Comparison of ENCODE assay signal across 16 cellular contexts in the genomic region with DNA sequence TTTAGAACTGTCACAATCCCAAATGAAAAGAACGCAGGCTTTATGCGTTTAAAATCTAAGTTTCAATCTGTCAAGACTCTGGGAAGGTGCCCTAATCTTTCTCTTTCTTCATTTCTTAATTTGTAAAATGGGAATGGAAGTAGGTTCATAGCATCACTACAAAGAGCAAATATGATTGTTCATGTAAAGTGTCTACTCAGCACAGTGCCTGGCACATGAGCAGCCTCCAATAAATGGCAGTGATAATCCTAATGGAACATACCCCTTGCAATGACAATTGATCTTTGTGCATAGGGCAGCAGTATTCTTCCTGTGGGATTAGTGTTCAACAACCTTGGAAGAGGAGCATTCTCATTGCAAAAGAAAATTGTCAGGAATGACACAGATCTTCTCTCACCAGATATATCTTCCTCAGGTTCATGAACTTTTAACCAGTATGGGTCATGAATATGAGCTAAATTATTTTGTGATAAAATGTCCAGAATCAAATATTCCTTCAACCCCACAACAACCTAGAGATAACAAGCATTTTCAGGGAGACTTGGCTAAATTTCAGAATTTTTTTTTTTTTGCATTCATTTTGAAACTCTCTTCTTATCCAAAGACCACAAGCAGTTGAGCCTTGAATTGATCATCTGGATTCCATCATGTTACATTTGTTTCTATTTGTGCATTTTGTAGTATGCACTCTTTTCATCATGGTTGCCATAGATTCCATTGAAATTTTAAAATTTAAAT.
DNase-seq lines count a peak whose midpoint lies in the region; ATAC-seq, FAIRE-seq and TF ChIP-seq lines count a peak whose summit lies in the region.
"Had no signal": no experiment of that assay in that cellular context is flagged by ENCODE, and none has a peak within 500 bp of the region (broad histone marks: within the 10 kb centered on the region; RNA-seq: fewer than 3 reads in every experiment).

No MANE protein-coding gene starts in this region.

- ATAC-seq in HepG2 (no peak), right lobe of liver (no peak), K562 (no peak), HG03045 (IDR thresholded peaks at IDR 0.05; ENCODE audit: unreplicated experiment) (no peak)
- no peak for ATAC-seq in stimulated activated naive B cell treated with anti-CD40 and anti-IgM and Interleukin-4, amounts not matched to agents 10 μg/mL and 1 μg/mL and 100 μg/mL, for 72 hours (replicated peaks)
- ATAC-seq: GM23338 had no signal

- H3K4ac ChIP-seq in mesenchymal stem cell (ENCODE audit: low read depth in 1 of 2, low read length in 2 of 2) = no peak overlapping the region

- no peak for TF ChIP-seq POLR2A in HepG2 (IDR thresholded peaks at IDR 0.05; ENCODE audit: insufficient read depth in 1 of 2, low read depth in 2 of 2, low read length in 2 of 2)
- TF ChIP-seq POLR2A in right lobe of liver (IDR thresholded peaks at IDR 0.05) = no peak
- no peak for TF ChIP-seq POLR2A in K562 (conservative IDR thresholded peaks at IDR 0.05)

- H3K79me1 ChIP-seq in mesenchymal stem cell (replicated peaks; ENCODE audit: low read length, poor library complexity, severe bottlenecking) = no peaks in the 10 kb centered on the region

- H3K27ac ChIP-seq in HepG2 (ENCODE audit: extremely low read length, insufficient read depth, low read length) = no peak overlapping the region
- H3K27ac ChIP-seq in right lobe of liver = no peak overlapping the region
- H3K27ac ChIP-seq in K562 (ENCODE audit: extremely low read depth, low read depth, low read length) = no peak overlapping the region
- H3K27ac ChIP-seq in mesenchymal stem cell (ENCODE audit: low read length, poor library complexity, severe bottlenecking) = no peak overlapping the region
- H3K27ac ChIP-seq: C4-2B had no signal

- TF ChIP-seq CTCF in HepG2 (CRISPR knock-in tag; IDR thresholded peaks at IDR 0.05) (no peak), right lobe of liver (IDR thresholded peaks at IDR 0.05) (no peak), K562 (IDR thresholded peaks at IDR 0.05 in 2 of 3, conservative IDR thresholded peaks at IDR 0.05 in 1 of 3; ENCODE audit: insufficient read depth in 2 of 3, low read depth in 1 of 3, low read length in 3 of 3) (no peak)

- BruUV-seq in HepG2 (replicated peaks; lab: Mats Ljungman, UMichigan) (no TSS peak), K562 (replicated peaks; lab: Mats Ljungman, UMichigan) (no TSS peak)

- no peak overlapping the region for H2AFZ ChIP-seq in HepG2 (ENCODE audit: low read length)
- no peak overlapping the region for H2AFZ ChIP-seq in K562 (ENCODE audit: low read depth, low read length)
- H2AFZ ChIP-seq in mesenchymal stem cell (ENCODE audit: low read depth, low read length) = no peak overlapping the region
- H2AFZ ChIP-seq: GM23338 had no signal

- H3K36me3 ChIP-seq in HepG2 (replicated peaks in 1 of 2; ENCODE audit: control insufficient read depth in 1 of 2, insufficient read depth in 2 of 2, low read length in 2 of 2) (no peaks in the 10 kb centered on the region), right lobe of liver (no peaks in the 10 kb centered on the region), K562 (ENCODE audit: control insufficient read depth, insufficient read depth, low read length) (no peaks in the 10 kb centered on the region), mesenchymal stem cell (ENCODE audit: control insufficient read depth in 1 of 2, insufficient read depth in 2 of 2, low read depth in 1 of 2, low read length in 2 of 2) (no peaks in the 10 kb centered on the region)
- H3K36me3 ChIP-seq: BE2C had no signal

- H3K4me3 ChIP-seq in HepG2 (replicated peaks in 1 of 3; ENCODE audit: insufficient read depth in 1 of 3, low read depth in 2 of 3, low read length in 3 of 3) = no peak overlapping the region
- no peak overlapping the region for H3K4me3 ChIP-seq in right lobe of liver
- H3K4me3 ChIP-seq in K562 = no peak overlapping the region
- H3K4me3 ChIP-seq in mesenchymal stem cell (ENCODE audit: insufficient read depth in 1 of 2, low read depth in 1 of 2, low read length in 2 of 2) = no peak overlapping the region
- H3K4me3 ChIP-seq: GM23338 had no signal

- no peaks in the 10 kb centered on the region for H3K4me1 Mint-ChIP-seq in stimulated activated naive B cell treated with anti-CD40 and anti-IgM and Interleukin-4, amounts not matched to agents 10 μg/mL and 1 μg/mL and 100 μg/mL, for 72 hours
- H3K4me1 Mint-ChIP-seq: CD4-positive, alpha-beta memory T cell had no signal

- H3K27ac Mint-ChIP-seq in stimulated activated naive B cell treated with anti-CD40 and anti-IgM and Interleukin-4, amounts not matched to agents 10 μg/mL and 1 μg/mL and 100 μg/mL, for 72 hours = no peak overlapping the region
- H3K27ac Mint-ChIP-seq: CD4-positive, alpha-beta memory T cell; GM23338; H9 had no signal

- no peak overlapping the region for H4K91ac ChIP-seq in mesenchymal stem cell (ENCODE audit: low read length)

- no peak overlapping the region for H2BK5ac ChIP-seq in mesenchymal stem cell (ENCODE audit: low read depth, low read length, poor library complexity, severe bottlenecking)

- 3% methylated on average over 2 of the region's 2 CpGs for WGBS in HepG2 (ENCODE audit: low lambda C conversion rate)
- 77% methylated on average over 2 of the region's 2 CpGs for whole genome bisulfite sequencing in right lobe of liver (ENCODE audit: insufficient coverage, low coverage, low lambda C conversion rate, missing lambda C conversion rate)
- 0% methylated on average over 2 of the region's 2 CpGs for WGBS in K562 (ENCODE audit: insufficient coverage, low coverage, missing lambda C conversion rate)
- WGBS in mesenchymal stem cell = no CpG with 5 or more reads among the region's 2 CpGs

- H3K9me1 ChIP-seq in K562 (ENCODE audit: control insufficient read depth, insufficient read depth, low read length) = no peaks in the 10 kb centered on the region

- H4K20me1 ChIP-seq in HepG2 (ENCODE audit: insufficient read depth, low read length) (no peaks in the 10 kb centered on the region), K562 (replicated peaks; ENCODE audit: control insufficient read depth, insufficient read depth, low read length) (no peaks in the 10 kb centered on the region)

- TF ChIP-seq RAD21 in HepG2 (CRISPR knock-in tag; IDR thresholded peaks at IDR 0.05) (no peak), K562 (CRISPR knock-in tag; conservative IDR thresholded peaks at IDR 0.05 in 1 of 2, IDR thresholded peaks at IDR 0.05 in 1 of 2) (no peak)

- no peak overlapping the region for H2BK12ac ChIP-seq in mesenchymal stem cell (ENCODE audit: low read length in 2 of 2)

- H3K4me1 ChIP-seq in HepG2 (ENCODE audit: insufficient read depth, low read length) (no peaks in the 10 kb centered on the region), right lobe of liver (no peaks in the 10 kb centered on the region), K562 (replicated peaks in 1 of 2; ENCODE audit: control insufficient read depth in 2 of 2, insufficient read depth in 2 of 2, low read length in 2 of 2) (no peaks in the 10 kb centered on the region; a peak in 1 of 5 replicates), mesenchymal stem cell (ENCODE audit: control insufficient read depth, insufficient read depth, low read depth, low read length) (no peaks in the 10 kb centered on the region)
- H3K4me1 ChIP-seq: BE2C had no signal

- DNase-seq in HepG2 (ENCODE audit: low spot score) = no peak
- DNase-seq in right lobe of liver = no peak
- DNase-seq in K562 (ENCODE audit: extremely low read depth in 1 of 4, low spot score in 3 of 4) = no peak
- DNase-seq in mesenchymal stem cell = no peak
- no peak for DNase-seq in stimulated activated naive B cell treated with anti-CD40 and anti-IgM and Interleukin-4, amounts not matched to agents 10 μg/mL and 1 μg/mL and 100 μg/mL, for 72 hours
- no peak for DNase-seq in A172 (ENCODE audit: low spot score)
- DNase-seq: 8988T; BE2C; CD4-positive, alpha-beta memory T cell; DMS79 treated with DMSO at 0.1 percent for 48 hours; GDM1; H9 had no signal

- TF ChIP-seq EP300 in HepG2 (IDR thresholded peaks at IDR 0.05; ENCODE audit: low read depth in 2 of 2, low read length in 2 of 2) (no peak), HepG2 (CRISPR knock-in tag; IDR thresholded peaks at IDR 0.05; ENCODE audit: borderline replicate concordance) (no peak), K562 (IDR thresholded peaks at IDR 0.05; ENCODE audit: low read length) (no peak)

- peaks cover 2 to 3% of the 10 kb centered on the region in 2 donors for H3K9me3 Mint-ChIP-seq in stimulated activated naive B cell treated with anti-CD40 and anti-IgM and Interleukin-4, amounts not matched to agents 10 μg/mL and 1 μg/mL and 100 μg/mL, for 72 hours
- H3K9me3 Mint-ChIP-seq: GM23338, H9 had no signal

- H3K27me3 Mint-ChIP-seq in stimulated activated naive B cell treated with anti-CD40 and anti-IgM and Interleukin-4, amounts not matched to agents 10 μg/mL and 1 μg/mL and 100 μg/mL, for 72 hours = no peaks in the 10 kb centered on the region
- H3K27me3 Mint-ChIP-seq: CD4-positive, alpha-beta memory T cell had no signal

- H3K23ac ChIP-seq in mesenchymal stem cell (ENCODE audit: low read length in 2 of 2) = no peak overlapping the region

- H3K14ac ChIP-seq in mesenchymal stem cell (ENCODE audit: low read length in 2 of 2) = no peak overlapping the region

- H2AK5ac ChIP-seq in mesenchymal stem cell (ENCODE audit: low read length, severe bottlenecking) = peak overlapping the region; percentile 45

- H3K4me3 Mint-ChIP-seq in stimulated activated naive B cell treated with anti-CD40 and anti-IgM and Interleukin-4, amounts not matched to agents 10 μg/mL and 1 μg/mL and 100 μg/mL, for 72 hours = no peak overlapping the region
- H3K4me3 Mint-ChIP-seq: CD4-positive, alpha-beta memory T cell; GM23338; H9 had no signal

- no peak overlapping the region for H3K18ac ChIP-seq in mesenchymal stem cell (ENCODE audit: low read depth in 1 of 2, low read length in 2 of 2)

- POLR2A ChIA-PET in HepG2 (lab: Yijun Ruan, JAX) = no interaction called here
- POLR2A ChIA-PET in K562 (lab: Yijun Ruan, JAX) = interaction anchor here (0.7 kb wide), 1 partner anchor 19 kb away, joined by 5 read pairs; no protein-coding TSS in a partner anchor

- H3K9me3 ChIP-seq in HepG2 (ENCODE audit: low read length) = no peaks in the 10 kb centered on the region
- H3K9me3 ChIP-seq in right lobe of liver = no peaks in the 10 kb centered on the region
- H3K9me3 ChIP-seq in K562 (replicated peaks; ENCODE audit: control insufficient read depth, insufficient read depth, low read depth, low read length) = no peaks in the 10 kb centered on the region
- no peaks in the 10 kb centered on the region for H3K9me3 ChIP-seq in mesenchymal stem cell (ENCODE audit: control insufficient read depth, low read length)
- H3K9me3 ChIP-seq: BE2C had no signal

- in situ Hi-C loops in HepG2 (cut with HindIII; ENCODE audit: extremely low pct_ligation_motif_present, low pct_unique_long_range_greater_than_20kb) (no loop called here), K562 (cut with MboI) (no loop called here)

- H3K4me2 ChIP-seq in HepG2 (ENCODE audit: low read depth, low read length) (no peak overlapping the region), K562 (ENCODE audit: insufficient read depth, low read length) (no peak overlapping the region), mesenchymal stem cell (ENCODE audit: low read length, poor library complexity, severe bottlenecking) (no peak overlapping the region)
- H3K4me2 ChIP-seq: GM23338 had no signal

- no peak overlapping the region for H2BK120ac ChIP-seq in mesenchymal stem cell (ENCODE audit: low read depth, low read length)

- no peak overlapping the region for H4K8ac ChIP-seq in mesenchymal stem cell (ENCODE audit: low read length)

- H3K36me3 Mint-ChIP-seq in stimulated activated naive B cell treated with anti-CD40 and anti-IgM and Interleukin-4, amounts not matched to agents 10 μg/mL and 1 μg/mL and 100 μg/mL, for 72 hours = no peaks in the 10 kb centered on the region
- H3K36me3 Mint-ChIP-seq: CD4-positive, alpha-beta memory T cell had no signal

- no peak overlapping the region for H2BK15ac ChIP-seq in mesenchymal stem cell (ENCODE audit: low read depth, poor library complexity, severe bottlenecking)

- intact Hi-C loops in HepG2 (cut with micrococcal nuclease; ENCODE audit: unreplicated experiment) = no loop called here
- intact Hi-C loops in right lobe of liver (cut with DNase I) = no loop called here
- intact Hi-C loops in K562 (cut with micrococcal nuclease) = no loop called here

- no peak for FAIRE-seq in HepG2 (lab: Jason Lieb, UNC)
- no peak for FAIRE-seq in K562 (lab: Jason Lieb, UNC)
- FAIRE-seq: GM12892 had no signal

- H3K9ac ChIP-seq in HepG2 (ENCODE audit: insufficient read depth, low read depth, low read length) (no peak overlapping the region), K562 (ENCODE audit: insufficient read depth in 1 of 2, low read depth in 2 of 2, low read length in 2 of 2) (no peak overlapping the region), mesenchymal stem cell (ENCODE audit: low read length) (no peak overlapping the region)

- H3K79me2 ChIP-seq in HepG2 (ENCODE audit: insufficient read depth, low read length) (no peaks in the 10 kb centered on the region), K562 (ENCODE audit: control insufficient read depth, insufficient read depth, low read length) (no peaks in the 10 kb centered on the region)

- CTCF ChIA-PET in HepG2 (lab: Yijun Ruan, JAX; ENCODE audit: low intra/inter-chr PET ratio, low total read pairs) = no interaction called here
- CTCF ChIA-PET in K562 (lab: Yijun Ruan, JAX; ENCODE audit: low intra/inter-chr PET ratio) = no interaction called here

- H3K27me3 ChIP-seq in HepG2 (ENCODE audit: control insufficient read depth in 1 of 2, insufficient read depth in 2 of 2, low read length in 2 of 2) (no peaks in the 10 kb centered on the region), right lobe of liver (no peaks in the 10 kb centered on the region), K562 (ENCODE audit: control insufficient read depth in 2 of 2, insufficient read depth in 2 of 2, low read length in 2 of 2) (peaks cover 0 to 3% of the 10 kb centered on the region in 2 experiments; a peak in 1 of 5 replicates), mesenchymal stem cell (ENCODE audit: control insufficient read depth in 1 of 2, insufficient read depth in 1 of 2, low read length in 2 of 2) (no peaks in the 10 kb centered on the region)
- H3K27me3 ChIP-seq: BE2C had no signal
